In genomic region chr17:47840742-47841487, GRCh38 we compare ENCODE assay signal across 8 cellular contexts. TPM values are rescaled to one million over a fixed set of nuclear protein-coding genes. Genes with fewer than 3 reads are reported as not detected.
DNase-seq lines count a peak whose midpoint lies in the region; ATAC-seq, FAIRE-seq and TF ChIP-seq lines count a peak whose summit lies in the region.

Gene SCRN2, minus strand, starts transcription at chr17:47841273. Its CDS starts 430 bp downstream, at chr17:47840843.

- H3K4me1 Mint-ChIP-seq in activated naive CD8-positive, alpha-beta T cell (ENCODE audit: low read depth): peaks cover 25% of the 10 kb centered on the region

- peak in 1 of 2 donors; percentile 39 for TF ChIP-seq EP300 in tibial nerve (IDR thresholded peaks at IDR 0.05)

- H3K27me3 ChIP-seq in HAP-1 (ENCODE audit: low read depth) (peaks cover 16% of the 10 kb centered on the region), parathyroid adenoma (ENCODE audit: control insufficient read depth, insufficient read depth, low read length) (no peaks in the 10 kb centered on the region), tibial nerve (peaks cover 0 to 11% of the 10 kb centered on the region in 2 donors)

- in situ Hi-C loops in HAP-1 (cut with MboI; ENCODE audit: low sequenced_read_pairs): loop anchor here (5.0 kb wide), 2 partner anchors 51 to 176 kb away; no protein-coding TSS in a partner anchor

- peak; percentile 95 for ATAC-seq in Right ventricle myocardium inferior

- H3K4me3 Mint-ChIP-seq in activated naive CD8-positive, alpha-beta T cell: peak within 1 kb of the TSS; percentile 94

- TF ChIP-seq CTCF in parathyroid adenoma (IDR thresholded peaks at IDR 0.05): peak; percentile 99
- peak; percentile 94 to 99 (median 98) for TF ChIP-seq CTCF in tibial nerve (IDR thresholded peaks at IDR 0.05)

- peak within 1 kb of the TSS; percentile 93 for H2AFZ ChIP-seq in parathyroid adenoma

- intact Hi-C loops in Right ventricle myocardium inferior (cut with DNase I): loop anchor here (1.0 to 2.0 kb wide), 4 partner anchors 49 to 184 kb away; no protein-coding TSS in a partner anchor

- no peaks in the 10 kb centered on the region for H3K9me3 ChIP-seq in HAP-1
- H3K9me3 ChIP-seq in parathyroid adenoma (ENCODE audit: control insufficient read depth, low read length): no peaks in the 10 kb centered on the region
- no peaks in the 10 kb centered on the region for H3K9me3 ChIP-seq in tibial nerve

- peak in 1 of 2 donors; percentile 33 for TF ChIP-seq POLR2A in tibial nerve (IDR thresholded peaks at IDR 0.05)

- H3K36me3 Mint-ChIP-seq in activated naive CD8-positive, alpha-beta T cell: no peaks in the 10 kb centered on the region

- peak within 1 kb of the TSS; percentile 63 for H3K27ac ChIP-seq in parathyroid adenoma
- peak within 1 kb of the TSS; percentile 42 to 81 (median 66) for H3K27ac ChIP-seq in tibial nerve

- H3K36me3 ChIP-seq in HAP-1 (replicated peaks) (no peaks in the 10 kb centered on the region), parathyroid adenoma (ENCODE audit: control insufficient read depth, insufficient read depth, low read length) (no peaks in the 10 kb centered on the region), tibial nerve (peaks cover 0 to 38% (median 0%) of the 10 kb centered on the region in 3 donors)

- H3K9ac ChIP-seq in parathyroid adenoma: peak within 1 kb of the TSS; percentile 8

- DNase-seq in HAP-1 (ENCODE audit: low spot score in 2 of 2) (peak; percentile 83 to 95), NAMALWA (ENCODE audit: low spot score) (peak; percentile 87), SKM-1 treated with dmso at 0.1 percent for 144 hours (lab: John Stamatoyannopoulos, UW; ENCODE audit: unreplicated experiment) (peak; percentile 82), Right ventricle myocardium inferior (ENCODE audit: missing footprints) (peak; percentile 96), tibial nerve (ENCODE audit: low spot score in 2 of 2) (peak; percentile 82 to 89)

- peak within 1 kb of the TSS; percentile 98 for H3K4me2 ChIP-seq in parathyroid adenoma (ENCODE audit: low read length)

- H3K27ac Mint-ChIP-seq in activated naive CD8-positive, alpha-beta T cell: peak within 1 kb of the TSS; percentile 70

- H3K9me3 Mint-ChIP-seq in activated naive CD8-positive, alpha-beta T cell (ENCODE audit: low read depth): no peaks in the 10 kb centered on the region

- peaks cover 4% of the 10 kb centered on the region for H3K79me2 ChIP-seq in parathyroid adenoma

- WGBS in tibial nerve, 2 donors: 0 to 1% methylated on average over 39 to 51 of the region's 55 CpGs

- peaks cover 4% of the 10 kb centered on the region for H3K27me3 Mint-ChIP-seq in activated naive CD8-positive, alpha-beta T cell

- H3K4me3 ChIP-seq in HAP-1 (peak within 1 kb of the TSS; percentile 56), parathyroid adenoma (ENCODE audit: low read depth, low read length) (peak within 1 kb of the TSS; percentile 85), tibial nerve (peak within 1 kb of the TSS; percentile 56 to 73 (median 70))

- H3K4me1 ChIP-seq in HAP-1 (peaks cover 8% of the 10 kb centered on the region), parathyroid adenoma (peaks cover 48% of the 10 kb centered on the region), tibial nerve (peaks cover 0 to 38% (median 7%) of the 10 kb centered on the region in 4 donors)

- FAIRE-seq in G401.6 (lab: Jason Lieb, UNC): peak; percentile 91

RNA-seq across cellular contexts. Expression of gene SCRN2, which starts in this region (rescaled TPM):
- total RNA-seq in Right ventricle myocardium inferior (27.0 TPM), tibial nerve (10 to 100 TPM; 49.8 to 68.6 (median 56.6) TPM)

Comparison
In these comparisons a context has a peak if more than half of its experiments do, and no peak if none do; other contexts are left out.
1. Peak in every context shown above with its lines: DNase-seq, ATAC-seq, H3K4me3 ChIP-seq and H3K27ac ChIP-seq.